Comparison of ENCODE assay signal across 21 cellular contexts in the genomic region with DNA sequence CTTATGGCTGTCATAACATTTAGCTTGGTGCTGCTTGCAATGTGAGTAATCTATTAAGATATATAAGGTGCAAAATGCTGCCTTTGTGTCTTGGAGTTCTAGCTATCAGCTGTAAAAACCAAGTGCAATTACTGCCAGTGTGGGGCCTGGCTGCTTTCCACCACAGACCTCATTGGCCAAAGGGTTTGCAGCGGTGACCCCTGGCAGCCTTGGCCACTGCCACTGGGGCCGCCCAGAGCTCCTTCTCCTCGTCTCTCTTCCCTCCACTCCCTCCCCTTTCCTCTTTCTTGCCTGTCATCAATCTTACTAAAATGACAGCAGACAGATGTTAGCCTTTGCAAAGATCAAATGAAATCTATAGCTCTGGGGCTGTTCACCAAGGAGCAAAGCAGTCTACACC.
"Had no signal": no experiment of that assay in that cellular context is flagged by ENCODE, and none has a peak within 500 bp of the region (broad histone marks: within the 10 kb centered on the region; RNA-seq: fewer than 3 reads in every experiment).

No MANE protein-coding gene starts in this region.

- H3K36me3 ChIP-seq: neural progenitor cell, prostate gland, suprapubic skin, vagina had no signal

- H3K4me1 ChIP-seq: foreskin keratinocyte, prostate gland, suprapubic skin, vagina had no signal

- H3K9me3 ChIP-seq: prostate gland, suprapubic skin, vagina had no signal

- H3K4me3 ChIP-seq: neural progenitor cell, prostate gland, suprapubic skin, vagina had no signal

- H3K9ac ChIP-seq: neural progenitor cell had no signal

- H3K27me3 ChIP-seq: foreskin keratinocyte, neural progenitor cell, suprapubic skin, vagina had no signal

- ATAC-seq: activated CD8-positive, alpha-beta T cell treated with anti-CD3 and anti-CD28 coated beads for 36 hours; activated T-helper 17 cell treated with anti-CD3 and anti-CD28 coated beads, Interleukin-2, amount 50 U/mL, for 72 hours; effector memory CD8-positive, alpha-beta T cell; foreskin keratinocyte; right cardiac atrium; stimulated activated naive CD8-positive, alpha-beta T cell treated with anti-CD3 and anti-CD28 coated beads, Interleukin-15, amount 100 ng/mL, for 72 hours had no signal

- DNase-seq: activated B cell treated with CpG ODN at 0.5 μM for 24 hours; activated CD4-positive, alpha-beta T cell treated with anti-CD3 and anti-CD28 coated beads, Interleukin-2, amount 10 ng/mL, durations not matched to agents 24 days and 14 days; activated CD8-positive, alpha-beta T cell treated with anti-CD3 and anti-CD28 coated beads for 36 hours; activated naive CD4-positive, alpha-beta T cell; activated naive CD8-positive, alpha-beta T cell treated with anti-CD3 and anti-CD28 coated beads, Interleukin-2, amount 10 ng/mL, durations not matched to agents 7 days and 5 days; activated T-cell treated with anti-CD3 and anti-CD28 coated beads, Interleukin-2, amount 50 U/mL, for 1 hour; amygdala; effector memory CD8-positive, alpha-beta T cell; glutamatergic neuron; hippocampal formation; left cardiac atrium; stimulated activated naive CD8-positive, alpha-beta T cell treated with anti-CD3 and anti-CD28 coated beads, Interleukin-15, amount 100 ng/mL, for 72 hours; trophoblast cell had no signal

- H2AFZ ChIP-seq: neural progenitor cell had no signal

- H3K27ac ChIP-seq: epithelial cell of prostate, foreskin keratinocyte, neural progenitor cell, prostate gland, suprapubic skin, vagina had no signal

- H3K4me2 ChIP-seq: neural progenitor cell had no signal
